1 cellular context compared by ENCODE assay signal in the genomic region with DNA sequence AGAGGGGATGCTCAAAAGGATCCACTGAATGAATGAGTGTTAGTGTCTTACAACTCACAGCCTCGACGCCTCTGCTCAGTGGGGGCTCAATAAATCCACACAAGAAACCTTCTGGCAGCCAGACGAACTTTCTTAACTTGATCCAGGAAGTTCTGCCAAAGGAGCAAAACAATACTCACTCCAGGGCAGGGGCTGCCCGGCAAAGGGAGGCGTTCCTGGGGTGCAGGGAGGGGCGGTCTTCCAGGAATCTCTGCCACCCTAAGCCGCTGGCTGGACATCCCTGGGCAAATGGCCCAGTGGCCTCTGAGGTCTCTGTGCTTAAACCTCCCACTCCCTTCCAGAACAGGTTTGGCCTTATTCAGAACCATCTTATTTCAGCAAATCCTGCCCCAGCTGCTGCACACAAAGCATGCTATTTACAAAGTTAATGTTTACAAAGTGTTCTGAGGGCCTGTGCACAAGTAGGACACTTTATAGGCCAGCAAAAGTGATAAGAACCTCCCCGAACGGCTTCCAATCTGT.
TF ChIP-seq lines count a peak whose summit lies in the region.

No MANE protein-coding gene starts in this region.

TF ChIP-seq in SK-N-SH treated with all-trans-retinoic acid at 6 μM for 48 hours, 23 proteins besides CTCF, POLR2A, EP300 and RAD21 (continued from another document):
- TF ChIP-seq, protein P1, sequence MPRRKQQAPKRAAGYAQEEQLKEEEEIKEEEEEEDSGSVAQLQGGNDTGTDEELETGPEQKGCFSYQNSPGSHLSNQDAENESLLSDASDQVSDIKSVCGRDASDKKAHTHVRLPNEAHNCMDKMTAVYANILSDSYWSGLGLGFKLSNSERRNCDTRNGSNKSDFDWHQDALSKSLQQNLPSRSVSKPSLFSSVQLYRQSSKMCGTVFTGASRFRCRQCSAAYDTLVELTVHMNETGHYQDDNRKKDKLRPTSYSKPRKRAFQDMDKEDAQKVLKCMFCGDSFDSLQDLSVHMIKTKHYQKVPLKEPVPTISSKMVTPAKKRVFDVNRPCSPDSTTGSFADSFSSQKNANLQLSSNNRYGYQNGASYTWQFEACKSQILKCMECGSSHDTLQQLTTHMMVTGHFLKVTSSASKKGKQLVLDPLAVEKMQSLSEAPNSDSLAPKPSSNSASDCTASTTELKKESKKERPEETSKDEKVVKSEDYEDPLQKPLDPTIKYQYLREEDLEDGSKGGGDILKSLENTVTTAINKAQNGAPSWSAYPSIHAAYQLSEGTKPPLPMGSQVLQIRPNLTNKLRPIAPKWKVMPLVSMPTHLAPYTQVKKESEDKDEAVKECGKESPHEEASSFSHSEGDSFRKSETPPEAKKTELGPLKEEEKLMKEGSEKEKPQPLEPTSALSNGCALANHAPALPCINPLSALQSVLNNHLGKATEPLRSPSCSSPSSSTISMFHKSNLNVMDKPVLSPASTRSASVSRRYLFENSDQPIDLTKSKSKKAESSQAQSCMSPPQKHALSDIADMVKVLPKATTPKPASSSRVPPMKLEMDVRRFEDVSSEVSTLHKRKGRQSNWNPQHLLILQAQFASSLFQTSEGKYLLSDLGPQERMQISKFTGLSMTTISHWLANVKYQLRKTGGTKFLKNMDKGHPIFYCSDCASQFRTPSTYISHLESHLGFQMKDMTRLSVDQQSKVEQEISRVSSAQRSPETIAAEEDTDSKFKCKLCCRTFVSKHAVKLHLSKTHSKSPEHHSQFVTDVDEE (CRISPR knock-in tag; IDR thresholded peaks at IDR 0.05) = no peak
- no peak for TF ChIP-seq TOX (CRISPR knock-in tag; IDR thresholded peaks at IDR 0.05; ENCODE audit: borderline replicate concordance)
- TF ChIP-seq SNAI2 (CRISPR knock-in tag; IDR thresholded peaks at IDR 0.05) = no peak
- no peak for TF ChIP-seq TCF4 (CRISPR knock-in tag; IDR thresholded peaks at IDR 0.05; ENCODE audit: borderline replicate concordance)
- TF ChIP-seq GLIS3 (CRISPR knock-in tag; IDR thresholded peaks at IDR 0.05) = no peak
- no peak for TF ChIP-seq ESRRG (CRISPR knock-in tag; IDR thresholded peaks at IDR 0.05)
